In genomic region chr16:85137323-85138072, GRCh38 we compare ENCODE assay signal across 1 cellular context.
TF ChIP-seq lines count a peak whose summit lies in the region.

No MANE protein-coding gene starts in this region.

TF ChIP-seq in HepG2, 621 proteins besides CTCF, POLR2A, EP300 and RAD21 (continued from another document and continues in another):
- 0 out of 2 replicates have a peak, but pooled peaks have one; percentile 13 for TF ChIP-seq ZNF441 (CRISPR knock-in tag; IDR thresholded peaks at IDR 0.05; ENCODE audit: borderline replicate concordance)
- TF ChIP-seq SPEN (CRISPR knock-in tag; IDR thresholded peaks at IDR 0.05; ENCODE audit: low read depth) = peak; percentile 73
- 0 out of 2 replicates have a peak, but pooled peaks have one; percentile 90 for TF ChIP-seq MAF1 (CRISPR knock-in tag; IDR thresholded peaks at IDR 0.05; ENCODE audit: borderline replicate concordance)
- TF ChIP-seq KLF11 (CRISPR knock-in tag; IDR thresholded peaks at IDR 0.05) = no peak
- TF ChIP-seq ZNF687 (CRISPR knock-in tag; IDR thresholded peaks at IDR 0.05) = peak; percentile 80
- TF ChIP-seq, protein P1, sequence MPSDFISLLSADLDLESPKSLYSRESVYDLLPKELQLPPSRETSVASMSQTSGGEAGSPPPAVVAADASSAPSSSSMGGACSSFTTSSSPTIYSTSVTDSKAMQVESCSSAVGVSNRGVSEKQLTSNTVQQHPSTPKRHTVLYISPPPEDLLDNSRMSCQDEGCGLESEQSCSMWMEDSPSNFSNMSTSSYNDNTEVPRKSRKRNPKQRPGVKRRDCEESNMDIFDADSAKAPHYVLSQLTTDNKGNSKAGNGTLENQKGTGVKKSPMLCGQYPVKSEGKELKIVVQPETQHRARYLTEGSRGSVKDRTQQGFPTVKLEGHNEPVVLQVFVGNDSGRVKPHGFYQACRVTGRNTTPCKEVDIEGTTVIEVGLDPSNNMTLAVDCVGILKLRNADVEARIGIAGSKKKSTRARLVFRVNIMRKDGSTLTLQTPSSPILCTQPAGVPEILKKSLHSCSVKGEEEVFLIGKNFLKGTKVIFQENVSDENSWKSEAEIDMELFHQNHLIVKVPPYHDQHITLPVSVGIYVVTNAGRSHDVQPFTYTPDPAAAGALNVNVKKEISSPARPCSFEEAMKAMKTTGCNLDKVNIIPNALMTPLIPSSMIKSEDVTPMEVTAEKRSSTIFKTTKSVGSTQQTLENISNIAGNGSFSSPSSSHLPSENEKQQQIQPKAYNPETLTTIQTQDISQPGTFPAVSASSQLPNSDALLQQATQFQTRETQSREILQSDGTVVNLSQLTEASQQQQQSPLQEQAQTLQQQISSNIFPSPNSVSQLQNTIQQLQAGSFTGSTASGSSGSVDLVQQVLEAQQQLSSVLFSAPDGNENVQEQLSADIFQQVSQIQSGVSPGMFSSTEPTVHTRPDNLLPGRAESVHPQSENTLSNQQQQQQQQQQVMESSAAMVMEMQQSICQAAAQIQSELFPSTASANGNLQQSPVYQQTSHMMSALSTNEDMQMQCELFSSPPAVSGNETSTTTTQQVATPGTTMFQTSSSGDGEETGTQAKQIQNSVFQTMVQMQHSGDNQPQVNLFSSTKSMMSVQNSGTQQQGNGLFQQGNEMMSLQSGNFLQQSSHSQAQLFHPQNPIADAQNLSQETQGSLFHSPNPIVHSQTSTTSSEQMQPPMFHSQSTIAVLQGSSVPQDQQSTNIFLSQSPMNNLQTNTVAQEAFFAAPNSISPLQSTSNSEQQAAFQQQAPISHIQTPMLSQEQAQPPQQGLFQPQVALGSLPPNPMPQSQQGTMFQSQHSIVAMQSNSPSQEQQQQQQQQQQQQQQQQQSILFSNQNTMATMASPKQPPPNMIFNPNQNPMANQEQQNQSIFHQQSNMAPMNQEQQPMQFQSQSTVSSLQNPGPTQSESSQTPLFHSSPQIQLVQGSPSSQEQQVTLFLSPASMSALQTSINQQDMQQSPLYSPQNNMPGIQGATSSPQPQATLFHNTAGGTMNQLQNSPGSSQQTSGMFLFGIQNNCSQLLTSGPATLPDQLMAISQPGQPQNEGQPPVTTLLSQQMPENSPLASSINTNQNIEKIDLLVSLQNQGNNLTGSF (CRISPR knock-in tag; IDR thresholded peaks at IDR 0.05) = no peak
- no peak for TF ChIP-seq ZNF629 (CRISPR knock-in tag; conservative IDR thresholded peaks at IDR 0.05)
- TF ChIP-seq ZNF782 (CRISPR knock-in tag; IDR thresholded peaks at IDR 0.05; ENCODE audit: borderline replicate concordance) = peak; percentile 65; the same call in 1 of the 2 replicates
- TF ChIP-seq LCORL (IDR thresholded peaks at IDR 0.05) = no peak
- peak; percentile 97 for TF ChIP-seq LCORL (CRISPR knock-in tag; IDR thresholded peaks at IDR 0.05)
- TF ChIP-seq ZNF678 (CRISPR knock-in tag; IDR thresholded peaks at IDR 0.05) = no peak; the same call in 1 of the 2 replicates
- peak; percentile 79 for TF ChIP-seq ZNF746 (CRISPR knock-in tag; IDR thresholded peaks at IDR 0.05)
- TF ChIP-seq ZKSCAN5 (CRISPR knock-in tag; IDR thresholded peaks at IDR 0.05) = no peak
- peak; percentile 83 for TF ChIP-seq UBTF (CRISPR knock-in tag; IDR thresholded peaks at IDR 0.05)
- peak; percentile 20; the same call in 1 of the 2 replicates for TF ChIP-seq GATAD1 (CRISPR knock-in tag; IDR thresholded peaks at IDR 0.05)
- 0 out of 2 replicates have a peak, but pooled peaks have one; percentile 33 for TF ChIP-seq ZNF225 (CRISPR knock-in tag; IDR thresholded peaks at IDR 0.05)
- peak; percentile 94 for TF ChIP-seq TFE3 (CRISPR knock-in tag; IDR thresholded peaks at IDR 0.05)
- peak; percentile 25; the same call in 1 of the 2 replicates for TF ChIP-seq MIER2 (CRISPR knock-in tag; IDR thresholded peaks at IDR 0.05)
- no peak for TF ChIP-seq ZNF253 (CRISPR knock-in tag; IDR thresholded peaks at IDR 0.05; ENCODE audit: borderline replicate concordance)
- TF ChIP-seq ESRRA (CRISPR knock-in tag; IDR thresholded peaks at IDR 0.05; ENCODE audit: low read depth) = 0 out of 2 replicates have a peak, but pooled peaks have one; percentile 4
- peak; percentile 72 for TF ChIP-seq KAT8 (CRISPR knock-in tag; IDR thresholded peaks at IDR 0.05)
- TF ChIP-seq ZKSCAN8 (CRISPR knock-in tag; IDR thresholded peaks at IDR 0.05; ENCODE audit: borderline replicate concordance) = no peak; the same call in none of the 2 replicates
- peak; percentile 56; the same call in 1 of the 2 replicates for TF ChIP-seq SIX4 (CRISPR knock-in tag; IDR thresholded peaks at IDR 0.05)
- no peak; the same call in 1 of the 2 replicates for TF ChIP-seq ATF2 (CRISPR knock-in tag; IDR thresholded peaks at IDR 0.05)
- peak; percentile 59; the same call in 1 of the 2 replicates for TF ChIP-seq PAWR (CRISPR knock-in tag; IDR thresholded peaks at IDR 0.05; ENCODE audit: borderline replicate concordance)
- TF ChIP-seq, protein P2, sequence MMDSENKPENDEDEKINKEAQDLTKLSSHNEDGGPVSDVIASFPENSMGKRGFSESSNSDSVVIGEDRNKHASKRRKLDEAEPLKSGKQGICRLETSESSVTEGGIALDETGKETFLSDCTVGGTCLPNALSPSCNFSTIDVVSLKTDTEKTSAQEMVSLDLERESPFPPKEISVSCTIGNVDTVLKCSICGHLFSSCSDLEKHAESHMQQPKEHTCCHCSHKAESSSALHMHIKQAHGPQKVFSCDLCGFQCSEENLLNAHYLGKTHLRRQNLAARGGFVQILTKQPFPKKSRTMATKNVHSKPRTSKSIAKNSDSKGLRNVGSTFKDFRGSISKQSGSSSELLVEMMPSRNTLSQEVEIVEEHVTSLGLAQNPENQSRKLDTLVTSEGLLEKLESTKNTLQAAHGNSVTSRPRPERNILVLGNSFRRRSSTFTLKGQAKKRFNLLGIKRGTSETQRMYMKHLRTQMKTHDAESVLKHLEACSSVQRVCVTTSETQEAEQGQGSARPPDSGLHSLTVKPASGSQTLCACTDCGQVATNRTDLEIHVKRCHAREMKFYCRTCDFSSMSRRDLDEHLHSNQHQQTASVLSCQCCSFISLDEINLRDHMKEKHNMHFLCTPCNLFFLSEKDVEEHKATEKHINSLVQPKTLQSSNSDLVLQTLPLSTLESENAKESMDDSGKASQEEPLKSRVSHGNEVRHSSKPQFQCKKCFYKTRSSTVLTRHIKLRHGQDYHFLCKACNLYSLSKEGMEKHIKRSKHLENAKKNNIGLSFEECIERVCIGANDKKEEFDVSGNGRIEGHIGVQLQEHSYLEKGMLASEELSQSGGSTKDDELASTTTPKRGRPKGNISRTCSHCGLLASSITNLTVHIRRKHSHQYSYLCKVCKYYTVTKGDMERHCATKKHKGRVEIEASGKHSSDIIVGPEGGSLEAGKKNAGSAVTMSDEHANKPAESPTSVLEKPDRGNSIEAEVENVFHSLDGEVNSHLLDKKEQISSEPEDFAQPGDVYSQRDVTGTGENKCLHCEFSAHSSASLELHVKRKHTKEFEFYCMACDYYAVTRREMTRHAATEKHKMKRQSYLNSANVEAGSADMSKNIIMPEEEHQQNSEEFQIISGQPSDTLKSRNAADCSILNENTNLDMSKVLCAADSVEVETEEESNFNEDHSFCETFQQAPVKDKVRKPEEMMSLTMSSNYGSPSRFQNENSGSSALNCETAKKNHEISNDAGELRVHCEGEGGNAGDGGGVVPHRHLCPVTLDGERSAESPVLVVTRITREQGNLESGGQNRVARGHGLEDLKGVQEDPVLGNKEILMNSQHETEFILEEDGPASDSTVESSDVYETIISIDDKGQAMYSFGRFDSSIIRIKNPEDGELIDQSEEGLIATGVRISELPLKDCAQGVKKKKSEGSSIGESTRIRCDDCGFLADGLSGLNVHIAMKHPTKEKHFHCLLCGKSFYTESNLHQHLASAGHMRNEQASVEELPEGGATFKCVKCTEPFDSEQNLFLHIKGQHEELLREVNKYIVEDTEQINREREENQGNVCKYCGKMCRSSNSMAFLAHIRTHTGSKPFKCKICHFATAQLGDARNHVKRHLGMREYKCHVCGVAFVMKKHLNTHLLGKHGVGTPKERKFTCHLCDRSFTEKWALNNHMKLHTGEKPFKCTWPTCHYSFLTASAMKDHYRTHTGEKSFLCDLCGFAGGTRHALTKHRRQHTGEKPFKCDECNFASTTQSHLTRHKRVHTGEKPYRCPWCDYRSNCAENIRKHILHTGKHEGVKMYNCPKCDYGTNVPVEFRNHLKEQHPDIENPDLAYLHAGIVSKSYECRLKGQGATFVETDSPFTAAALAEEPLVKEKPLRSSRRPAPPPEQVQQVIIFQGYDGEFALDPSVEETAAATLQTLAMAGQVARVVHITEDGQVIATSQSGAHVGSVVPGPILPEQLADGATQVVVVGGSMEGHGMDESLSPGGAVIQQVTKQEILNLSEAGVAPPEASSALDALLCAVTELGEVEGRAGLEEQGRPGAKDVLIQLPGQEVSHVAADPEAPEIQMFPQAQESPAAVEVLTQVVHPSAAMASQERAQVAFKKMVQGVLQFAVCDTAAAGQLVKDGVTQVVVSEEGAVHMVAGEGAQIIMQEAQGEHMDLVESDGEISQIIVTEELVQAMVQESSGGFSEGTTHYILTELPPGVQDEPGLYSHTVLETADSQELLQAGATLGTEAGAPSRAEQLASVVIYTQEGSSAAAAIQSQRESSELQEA (CRISPR knock-in tag; IDR thresholded peaks at IDR 0.05; ENCODE audit: not compliant biosample characterization) = no peak
- TF ChIP-seq ZNF335 (CRISPR knock-in tag; IDR thresholded peaks at IDR 0.05) = peak; percentile 62; the same call in 1 of the 2 replicates
- TF ChIP-seq ZNF616 (CRISPR knock-in tag; IDR thresholded peaks at IDR 0.05; ENCODE audit: low read depth) = no peak
- no peak; the same call in 1 of the 2 replicates for TF ChIP-seq ZNF552 (CRISPR knock-in tag; IDR thresholded peaks at IDR 0.05; ENCODE audit: borderline replicate concordance)
- TF ChIP-seq ZNF879 (CRISPR knock-in tag; IDR thresholded peaks at IDR 0.05) = 0 out of 2 replicates have a peak, but pooled peaks have one; percentile 6
- peak; percentile 96 for TF ChIP-seq ARNTL (CRISPR knock-in tag; IDR thresholded peaks at IDR 0.05)
- TF ChIP-seq PTBP1 (IDR thresholded peaks at IDR 0.05; ENCODE audit: low read depth, low read length, poor library complexity, severe bottlenecking) = no peak
- no peak for TF ChIP-seq REL (CRISPR knock-in tag; conservative IDR thresholded peaks at IDR 0.05)
- no peak for TF ChIP-seq ZNF674 (CRISPR knock-in tag; IDR thresholded peaks at IDR 0.05; ENCODE audit: low read depth)
- TF ChIP-seq MLLT10 (CRISPR knock-in tag; IDR thresholded peaks at IDR 0.05) = no peak
